In the genomic region with DNA sequence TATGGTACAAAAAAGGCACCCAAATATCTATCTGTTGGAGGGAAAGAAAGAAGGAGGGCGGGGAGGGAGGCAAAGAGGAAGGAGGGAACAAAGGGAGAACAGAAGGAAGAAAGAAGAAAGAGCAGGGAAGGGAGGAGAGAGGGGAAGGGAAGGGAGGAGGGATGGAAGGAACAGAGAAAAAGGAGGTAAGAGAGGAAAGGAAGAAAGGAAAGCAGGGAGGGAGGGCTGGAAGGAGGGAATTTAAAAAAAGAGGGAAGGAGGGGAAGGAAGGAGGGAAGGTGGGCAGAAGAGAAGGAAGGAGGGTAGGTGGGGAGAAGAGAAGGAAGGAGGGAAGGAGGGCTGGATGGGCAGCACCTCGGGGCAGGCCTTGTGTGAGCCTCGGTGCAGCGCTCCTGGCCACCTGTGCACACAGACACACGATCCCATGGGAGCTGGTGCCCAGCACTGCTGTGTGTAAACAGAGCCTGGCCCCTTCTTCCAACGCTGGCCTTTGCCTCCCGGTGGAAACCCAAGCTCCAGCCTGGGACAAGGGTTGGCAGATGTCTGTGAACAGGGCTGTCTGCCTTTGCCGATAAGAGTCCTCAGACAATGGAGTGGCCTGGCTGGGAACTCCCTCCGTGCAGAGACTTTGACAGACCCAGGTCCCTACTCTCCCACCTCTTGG, we compare ENCODE assay signal across 27 cellular contexts. TPM values are rescaled to one million over a fixed set of nuclear protein-coding genes. Genes with fewer than 3 reads are reported as not detected.
A peak's percentile ranks its signal among the peaks of the same experiment; 100 is the strongest.
DNase-seq lines count a peak whose midpoint lies in the region; ATAC-seq and TF ChIP-seq lines count a peak whose summit lies in the region.
"Had no signal": no experiment of that assay in that cellular context is flagged by ENCODE, and none has a peak within 500 bp of the region (broad histone marks: within the 10 kb centered on the region; RNA-seq: fewer than 3 reads in every experiment).

No MANE protein-coding gene starts in this region.

- H3K4me3 Mint-ChIP-seq in glutamatergic neuron (ENCODE audit: unreplicated experiment) = no peak overlapping the region
- H3K4me3 Mint-ChIP-seq: activated CD4-positive, alpha-beta memory T cell treated with anti-CD3 and anti-CD28 coated beads, Interleukin-2, amount 10 ng/mL, durations not matched to agents 7 days and 5 days; CD14-positive monocyte had no signal

- POLR2A ChIA-PET in OCI-LY7 (lab: Charles Lee) = no interaction called here

- no peak overlapping the region for H3K4me2 ChIP-seq in OCI-LY7 (ENCODE audit: low read length)

- peaks cover 15% of the 10 kb centered on the region for H3K36me3 Mint-ChIP-seq in glutamatergic neuron (ENCODE audit: unreplicated experiment)
- H3K36me3 Mint-ChIP-seq: activated naive CD4-positive, alpha-beta T cell treated with anti-CD3 and anti-CD28 coated beads, Interleukin-2, amount 50 U/mL, for 72 hours; CD14-positive monocyte had no signal

- no peaks in the 10 kb centered on the region for H4K20me1 ChIP-seq in OCI-LY7 (ENCODE audit: insufficient read depth, low read length)

- no peak overlapping the region for H3K4me3 ChIP-seq in OCI-LY7 (ENCODE audit: low read depth, low read length, poor library complexity, severe bottlenecking)
- H3K4me3 ChIP-seq: ascending aorta, skin epidermis had no signal

- CTCF ChIA-PET in OCI-LY7 (lab: Charles Lee; ENCODE audit: unreplicated experiment) = no interaction called here

- peaks cover 6% of the 10 kb centered on the region for H3K9me3 Mint-ChIP-seq in glutamatergic neuron (ENCODE audit: unreplicated experiment)
- H3K9me3 Mint-ChIP-seq: activated naive CD4-positive, alpha-beta T cell treated with anti-CD3 and anti-CD28 coated beads, Interleukin-2, amount 50 U/mL, for 72 hours had no signal

- no peaks in the 10 kb centered on the region for H3K9me2 ChIP-seq in OCI-LY7 (ENCODE audit: insufficient read depth, low read length)

- no peak overlapping the region for H2AFZ ChIP-seq in OCI-LY7 (ENCODE audit: low read length)

- no TSS peak for BruUV-seq in OCI-LY7 (replicated peaks; lab: Mats Ljungman, UMichigan)

- H3K27ac Mint-ChIP-seq in glutamatergic neuron (ENCODE audit: unreplicated experiment) = peak overlapping the region; percentile 50
- H3K27ac Mint-ChIP-seq: activated CD4-positive, alpha-beta memory T cell treated with anti-CD3 and anti-CD28 coated beads, Interleukin-2, amount 10 ng/mL, durations not matched to agents 7 days and 5 days; activated naive CD4-positive, alpha-beta T cell treated with anti-CD3 and anti-CD28 coated beads, Interleukin-2, amount 50 U/mL, for 72 hours; activated T-helper 2 cell treated with anti-CD3 and anti-CD28 coated beads, Interferon-gamma antibody, Interleukin-2, Interleukin-4, amounts not matched to agents 10 μg/mL and 5 μg/mL and 100 μg/mL, durations not matched to agents 14 hours and 24 hours and 36 hours; CD14-positive monocyte had no signal

- H3K27ac ChIP-seq in C4-2B = peak overlapping the region; percentile 5; the same call in 1 of the 2 replicates
- H3K27ac ChIP-seq in OCI-LY7 (ENCODE audit: low read depth, low read length, poor library complexity, severe bottlenecking) = no peak overlapping the region
- H3K27ac ChIP-seq: ascending aorta, neutrophil, skin epidermis had no signal

- ATAC-seq in HG03097 (IDR thresholded peaks at IDR 0.05; ENCODE audit: low FRiP score, unreplicated experiment) = no peak
- ATAC-seq: activated naive CD4-positive, alpha-beta T cell treated with anti-CD3 and anti-CD28 coated beads, Interleukin-2, amount 50 U/mL, for 72 hours; HCT116; Right ventricle myocardium inferior had no signal

- no peak for TF ChIP-seq CTCF in C4-2B (conservative IDR thresholded peaks at IDR 0.05)
- TF ChIP-seq CTCF in glutamatergic neuron (IDR thresholded peaks at IDR 0.05; ENCODE audit: partially characterized antibody, unreplicated experiment) = no peak
- TF ChIP-seq CTCF in OCI-LY7 (conservative IDR thresholded peaks at IDR 0.05; ENCODE audit: low read length) = no peak

- no peaks in the 10 kb centered on the region for H3K4me1 ChIP-seq in OCI-LY7 (ENCODE audit: insufficient read depth, low read length, poor library complexity, severe bottlenecking)
- H3K4me1 ChIP-seq: ascending aorta had no signal

- DNase-seq in DMS153 treated with DMSO at 0.1 percent for 48 hours (lab: John Stamatoyannopoulos, UW; ENCODE audit: unreplicated experiment) (peak; percentile 63), NCI-H524 (lab: John Stamatoyannopoulos, UW) (peak; percentile 67 to 95), glutamatergic neuron (peak; percentile 49), OCI-LY7 (ENCODE audit: low spot score) (no peak), SIG-M5 (lab: John Stamatoyannopoulos, UW) (no peak)
- DNase-seq in stimulated activated CD4-positive, alpha-beta T cell treated with anti-CD3 and anti-CD28 coated beads, Interleukin-15, amount 100 ng/mL, for 24 hours = no peak
- DNase-seq: activated CD4-positive, alpha-beta memory T cell treated with anti-CD3 and anti-CD28 coated beads, Interleukin-2, amount 10 ng/mL, durations not matched to agents 7 days and 5 days; caudate nucleus; islet precursor cell; KG1; MV-4-11; NCI-H187; NCI-H526 treated with DMSO at 0.1 percent for 48 hours; stimulated activated CD4-positive, alpha-beta T cell treated with anti-CD3 and anti-CD28 coated beads, Interleukin-1b, Interleukin-23, amount 100 ng/mL, for 48 hours; trophoblast cell had no signal

- H3K4me1 Mint-ChIP-seq in glutamatergic neuron (ENCODE audit: low read depth, unreplicated experiment) = peaks cover 7% of the 10 kb centered on the region
- H3K4me1 Mint-ChIP-seq: activated CD4-positive, alpha-beta memory T cell treated with anti-CD3 and anti-CD28 coated beads, Interleukin-2, amount 10 ng/mL, durations not matched to agents 7 days and 5 days; CD14-positive monocyte had no signal

- H3K27me3 Mint-ChIP-seq in glutamatergic neuron (ENCODE audit: unreplicated experiment) = peaks cover 3% of the 10 kb centered on the region
- H3K27me3 Mint-ChIP-seq: activated CD4-positive, alpha-beta memory T cell treated with anti-CD3 and anti-CD28 coated beads, Interleukin-2, amount 10 ng/mL, durations not matched to agents 7 days and 5 days had no signal

- H3K79me2 ChIP-seq in OCI-LY7 (ENCODE audit: insufficient read depth, low read depth, low read length) = no peaks in the 10 kb centered on the region

- H3K9me3 ChIP-seq in OCI-LY7 (ENCODE audit: low read length) = no peaks in the 10 kb centered on the region
- H3K9me3 ChIP-seq: neutrophil had no signal

- intact Hi-C loops in OCI-LY7 (cut with micrococcal nuclease; ENCODE audit: unreplicated experiment) = no loop called here

- H3K36me3 ChIP-seq in OCI-LY7 (ENCODE audit: insufficient read depth, low read length) = no peaks in the 10 kb centered on the region
- H3K36me3 ChIP-seq: ascending aorta, neutrophil had no signal

RNA-seq across cellular contexts. Expression of a gene that starts 23.2 kb away (rescaled TPM):
- total RNA-seq in glutamatergic neuron (ENCODE audit: unreplicated experiment) = 0.32 TPM
- 0.33 and 0.63 TPM in 2 replicates for total RNA-seq in OCI-LY7 (2014; rRNA removed; shearing (Covaris generic))
- total RNA-seq in OCI-LY7 (2022) = 0.11 and 0.77 TPM in 2 replicates
- total RNA-seq: dermis microvascular lymphatic vessel endothelial cell, G401 had no signal

Comparison
In these comparisons a context has a peak if more than half of its experiments do, and no peak if none do; other contexts are left out.
1. DNase-seq: peak in DMS153 treated with DMSO at 0.1 percent for 48 hours (single experiment), NCI-H524 (2 of 2) and glutamatergic neuron (single experiment); none in OCI-LY7 (single experiment), SIG-M5 (single experiment) and stimulated activated CD4-positive, alpha-beta T cell treated with anti-CD3 and anti-CD28 coated beads, Interleukin-15, amount 100 ng/mL, for 24 hours (single experiment).